ENCODE assay signal across 29 cellular contexts in genomic region chr1:188584119-188584518, GRCh38.
"Had no signal": no experiment of that assay in that cellular context is flagged by ENCODE, and none has a peak within 500 bp of the region (broad histone marks: within the 10 kb centered on the region; RNA-seq: fewer than 3 reads in every experiment).

No MANE protein-coding gene starts in this region.

- H3K4me1 Mint-ChIP-seq: activated CD4-positive, alpha-beta T cell treated with anti-CD3 and anti-CD28 coated beads, Interleukin-2, amount 10 ng/mL, durations not matched to agents 24 days and 14 days; activated naive CD8-positive, alpha-beta T cell treated with anti-CD3 and anti-CD28 coated beads, Interleukin-2, amount 50 U/mL, for 24 hours; brain; central memory CD8-positive, alpha-beta T cell had no signal

- H3K4me1 ChIP-seq: ascending aorta had no signal

- ATAC-seq: activated naive CD4-positive, alpha-beta T cell treated with anti-CD3 and anti-CD28 coated beads, Interleukin-2, amount 50 U/mL, for 72 hours; activated naive CD8-positive, alpha-beta T cell treated with anti-CD3 and anti-CD28 coated beads, Interleukin-2, amount 50 U/mL, for 24 hours; activated T-cell treated with anti-CD3 and anti-CD28 coated beads, Interleukin-2, amount 50 U/mL, for 4 hours; Panc1; Right ventricle myocardium inferior; WTC11 had no signal

- H3K27ac Mint-ChIP-seq: activated CD4-positive, alpha-beta memory T cell treated with anti-CD3 and anti-CD28 coated beads for 36 hours; activated CD4-positive, alpha-beta T cell treated with anti-CD3 and anti-CD28 coated beads, Interleukin-2, amount 10 ng/mL, durations not matched to agents 24 days and 14 days; activated naive CD4-positive, alpha-beta T cell treated with anti-CD3 and anti-CD28 coated beads, Interleukin-2, amount 50 U/mL, for 72 hours; activated naive CD8-positive, alpha-beta T cell treated with anti-CD3 and anti-CD28 coated beads, Interleukin-2, amount 50 U/mL, for 24 hours; brain; T-helper 1 cell treated with Interleukin-12 subunit alpha and Interleukin-12 subunit beta and Interleukin-4 antibody, amounts not matched to agents 30 μg/mL and 1 μg/mL, for 36 hours; WTC11 had no signal

- H3K9me3 ChIP-seq: ascending aorta had no signal

- H3K27me3 ChIP-seq: ascending aorta had no signal

- H3K27me3 Mint-ChIP-seq: activated CD4-positive, alpha-beta memory T cell treated with anti-CD3 and anti-CD28 coated beads for 36 hours; activated CD4-positive, alpha-beta T cell treated with anti-CD3 and anti-CD28 coated beads, Interleukin-2, amount 10 ng/mL, durations not matched to agents 24 days and 14 days; activated naive CD8-positive, alpha-beta T cell treated with anti-CD3 and anti-CD28 coated beads, Interleukin-2, amount 50 U/mL, for 24 hours; brain; central memory CD8-positive, alpha-beta T cell had no signal

- H3K36me3 ChIP-seq: ascending aorta had no signal

- H3K4me3 ChIP-seq: ascending aorta, SK-N-MC had no signal

- H3K4me3 Mint-ChIP-seq: activated CD4-positive, alpha-beta memory T cell treated with anti-CD3 and anti-CD28 coated beads for 36 hours; activated CD4-positive, alpha-beta T cell treated with anti-CD3 and anti-CD28 coated beads, Interleukin-2, amount 10 ng/mL, durations not matched to agents 24 days and 14 days; activated naive CD8-positive, alpha-beta T cell treated with anti-CD3 and anti-CD28 coated beads, Interleukin-2, amount 50 U/mL, for 24 hours; activated T-cell treated with anti-CD3 and anti-CD28 coated beads, Interleukin-2, amount 50 U/mL, for 4 hours; brain; central memory CD8-positive, alpha-beta T cell; T-helper 1 cell treated with Interleukin-12 subunit alpha and Interleukin-12 subunit beta and Interleukin-4 antibody, amounts not matched to agents 30 μg/mL and 1 μg/mL, for 36 hours; WTC11 had no signal

- H3K36me3 Mint-ChIP-seq: activated CD4-positive, alpha-beta memory T cell treated with anti-CD3 and anti-CD28 coated beads for 36 hours; activated naive CD4-positive, alpha-beta T cell treated with anti-CD3 and anti-CD28 coated beads, Interleukin-2, amount 50 U/mL, for 72 hours; brain; WTC11 had no signal

- H3K9me3 Mint-ChIP-seq: activated CD4-positive, alpha-beta T cell treated with anti-CD3 and anti-CD28 coated beads, Interleukin-2, amount 10 ng/mL, durations not matched to agents 24 days and 14 days; activated naive CD4-positive, alpha-beta T cell treated with anti-CD3 and anti-CD28 coated beads, Interleukin-2, amount 50 U/mL, for 72 hours; brain; T-helper 1 cell treated with Interleukin-12 subunit alpha and Interleukin-12 subunit beta and Interleukin-4 antibody, amounts not matched to agents 30 μg/mL and 1 μg/mL, for 36 hours; WTC11 had no signal

- DNase-seq: activated CD4-positive, alpha-beta memory T cell treated with anti-CD3 and anti-CD28 coated beads for 36 hours; activated CD4-positive, alpha-beta T cell treated with anti-CD3 and anti-CD28 coated beads, Interleukin-2, amount 10 ng/mL, durations not matched to agents 24 days and 14 days; activated CD4-positive, CD25-positive, alpha-beta regulatory T cell treated with anti-CD3 and anti-CD28 coated beads, Interleukin-2, amount 50 U/mL, for 72 hours; activated CD8-positive, alpha-beta memory T cell treated with anti-CD3 and anti-CD28 coated beads for 24 hours; activated effector memory CD4-positive, alpha-beta T cell treated with anti-CD3 and anti-CD28 coated beads, Interleukin-2, amount 50 U/mL, for 16 hours; activated naive CD4-positive, alpha-beta T cell treated with Interleukin-2 at 50 U/mL for 16 hours; activated naive CD8-positive, alpha-beta T cell treated with anti-CD3 and anti-CD28 coated beads, Interleukin-2, amount 50 U/mL, for 24 hours; activated T-cell treated with anti-CD3 and anti-CD28 coated beads, Interleukin-2, amount 50 U/mL, for 4 hours; amniotic stem cell; Kasumi-1; KBM-7; NCI-H1105 treated with DMSO at 0.1 percent for 48 hours; NCI-H1436 treated with DMSO at 0.1 percent for 48 hours; NCI-H1930; NCI-H2227 treated with DMSO at 0.1 percent for 48 hours; NCI-H510A; NCI-H69; NK-92 treated with Interleukin-12 subunit alpha and Interleukin-12 subunit beta, amount 100 ng/mL, for 24 hours; OCI-M1; RPMI8226 had no signal
